Comparison of ENCODE assay signal across 12 cellular contexts in genomic region chr2:46380038-46380940, GRCh38.
"Had no signal": no experiment of that assay in that cellular context is flagged by ENCODE, and none has a peak within 500 bp of the region (broad histone marks: within the 10 kb centered on the region; RNA-seq: fewer than 3 reads in every experiment).

No MANE protein-coding gene starts in this region.

- H3K36me3 Mint-ChIP-seq: memory B cell had no signal

- H3K9me3 ChIP-seq: adrenal gland, thoracic aorta had no signal

- H3K4me3 Mint-ChIP-seq: activated naive CD4-positive, alpha-beta T cell treated with anti-CD3 and anti-CD28 coated beads for 36 hours; activated T-helper 17 cell treated with anti-CD3 and anti-CD28 coated beads, Interleukin-2, amount 50 U/mL, for 72 hours; dendritic cell treated with granulocyte-macrophage colony-stimulating factor and Interleukin-4, amounts not matched to agents 40 ng/mL and 50 ng/mL, for 4 days; memory B cell; nephron; stimulated activated naive CD8-positive, alpha-beta T cell treated with anti-CD3 and anti-CD28 coated beads, Interleukin-15, amount 100 ng/mL, for 72 hours had no signal

- DNase-seq: activated CD4-positive, alpha-beta T cell treated with anti-CD3 and anti-CD28 coated beads, Interleukin-2, amount 50 U/mL, for 4 hours; activated CD4-positive, CD25-positive, alpha-beta regulatory T cell treated with anti-CD3 and anti-CD28 coated beads, Interleukin-2, amount 50 U/mL, for 72 hours; activated naive CD4-positive, alpha-beta T cell treated with anti-CD3 and anti-CD28 coated beads for 36 hours; stimulated activated CD4-positive, alpha-beta T cell treated with anti-CD3 and anti-CD28 coated beads, Interleukin-12 subunit alpha, Interleukin-12 subunit beta, amount 100 ng/mL, for 4 hours; stimulated activated CD4-positive, alpha-beta T cell treated with anti-CD3 and anti-CD28 coated beads, Interleukin-2, amount 100 ng/mL, for 48 hours; stimulated activated naive CD8-positive, alpha-beta T cell treated with anti-CD3 and anti-CD28 coated beads, Interleukin-15, amount 100 ng/mL, for 72 hours had no signal

- H3K9me3 Mint-ChIP-seq: activated naive CD4-positive, alpha-beta T cell treated with anti-CD3 and anti-CD28 coated beads for 36 hours; activated T-helper 17 cell treated with anti-CD3 and anti-CD28 coated beads, Interleukin-2, amount 50 U/mL, for 72 hours; dendritic cell treated with granulocyte-macrophage colony-stimulating factor and Interleukin-4, amounts not matched to agents 40 ng/mL and 50 ng/mL, for 4 days; memory B cell; nephron; stimulated activated naive CD8-positive, alpha-beta T cell treated with anti-CD3 and anti-CD28 coated beads, Interleukin-15, amount 100 ng/mL, for 72 hours had no signal

- H3K4me1 Mint-ChIP-seq: memory B cell; stimulated activated naive CD8-positive, alpha-beta T cell treated with anti-CD3 and anti-CD28 coated beads, Interleukin-15, amount 100 ng/mL, for 72 hours had no signal

- H3K27me3 ChIP-seq: adrenal gland had no signal

- ATAC-seq: activated T-helper 17 cell treated with anti-CD3 and anti-CD28 coated beads, Interleukin-2, amount 50 U/mL, for 72 hours; stimulated activated naive CD8-positive, alpha-beta T cell treated with anti-CD3 and anti-CD28 coated beads, Interleukin-15, amount 100 ng/mL, for 72 hours had no signal

- H3K4me1 ChIP-seq: adrenal gland had no signal

- H3K4me3 ChIP-seq: adrenal gland, thoracic aorta had no signal

- H3K27me3 Mint-ChIP-seq: activated T-helper 17 cell treated with anti-CD3 and anti-CD28 coated beads, Interleukin-2, amount 50 U/mL, for 72 hours; dendritic cell treated with granulocyte-macrophage colony-stimulating factor and Interleukin-4, amounts not matched to agents 40 ng/mL and 50 ng/mL, for 4 days; stimulated activated naive CD8-positive, alpha-beta T cell treated with anti-CD3 and anti-CD28 coated beads, Interleukin-15, amount 100 ng/mL, for 72 hours had no signal

- H3K27ac Mint-ChIP-seq: activated T-helper 17 cell treated with anti-CD3 and anti-CD28 coated beads, Interleukin-2, amount 50 U/mL, for 72 hours; dendritic cell treated with granulocyte-macrophage colony-stimulating factor and Interleukin-4, amounts not matched to agents 40 ng/mL and 50 ng/mL, for 4 days; memory B cell; stimulated activated naive CD8-positive, alpha-beta T cell treated with anti-CD3 and anti-CD28 coated beads, Interleukin-15, amount 100 ng/mL, for 72 hours had no signal

- H3K27ac ChIP-seq: adrenal gland had no signal
